In the genomic region with DNA sequence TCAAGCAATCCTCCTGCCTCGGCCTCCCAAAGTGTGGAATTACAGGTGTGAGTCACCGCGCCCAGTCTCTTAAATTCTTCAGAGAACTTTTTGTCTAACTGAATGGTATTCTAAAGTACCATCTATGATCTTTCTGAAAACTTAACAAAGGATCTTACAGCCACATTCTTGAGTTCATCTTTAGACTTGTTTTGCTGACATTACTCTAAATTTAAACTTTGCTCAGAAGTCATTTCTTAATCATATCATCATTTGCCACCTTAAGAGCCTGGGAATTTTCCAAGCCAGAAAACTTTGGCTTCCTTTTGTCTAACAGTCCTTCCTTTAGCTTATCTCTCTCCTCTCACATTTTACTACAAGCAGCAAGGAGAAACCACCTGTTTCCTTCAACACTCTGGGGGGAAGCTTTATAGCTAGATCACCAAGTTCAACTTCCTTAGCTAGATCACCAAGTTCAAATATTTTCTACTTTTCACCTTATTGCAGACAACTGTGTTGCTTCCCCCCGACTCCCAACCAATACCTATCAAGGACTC, we compare ENCODE assay signal across 1 cellular context.
TF ChIP-seq lines count a peak whose summit lies in the region.

No MANE protein-coding gene starts in this region.

TF ChIP-seq in K562, 482 proteins besides CTCF, POLR2A, EP300 and RAD21 (continued from another document and continues in another):
- TF ChIP-seq, protein P1, sequence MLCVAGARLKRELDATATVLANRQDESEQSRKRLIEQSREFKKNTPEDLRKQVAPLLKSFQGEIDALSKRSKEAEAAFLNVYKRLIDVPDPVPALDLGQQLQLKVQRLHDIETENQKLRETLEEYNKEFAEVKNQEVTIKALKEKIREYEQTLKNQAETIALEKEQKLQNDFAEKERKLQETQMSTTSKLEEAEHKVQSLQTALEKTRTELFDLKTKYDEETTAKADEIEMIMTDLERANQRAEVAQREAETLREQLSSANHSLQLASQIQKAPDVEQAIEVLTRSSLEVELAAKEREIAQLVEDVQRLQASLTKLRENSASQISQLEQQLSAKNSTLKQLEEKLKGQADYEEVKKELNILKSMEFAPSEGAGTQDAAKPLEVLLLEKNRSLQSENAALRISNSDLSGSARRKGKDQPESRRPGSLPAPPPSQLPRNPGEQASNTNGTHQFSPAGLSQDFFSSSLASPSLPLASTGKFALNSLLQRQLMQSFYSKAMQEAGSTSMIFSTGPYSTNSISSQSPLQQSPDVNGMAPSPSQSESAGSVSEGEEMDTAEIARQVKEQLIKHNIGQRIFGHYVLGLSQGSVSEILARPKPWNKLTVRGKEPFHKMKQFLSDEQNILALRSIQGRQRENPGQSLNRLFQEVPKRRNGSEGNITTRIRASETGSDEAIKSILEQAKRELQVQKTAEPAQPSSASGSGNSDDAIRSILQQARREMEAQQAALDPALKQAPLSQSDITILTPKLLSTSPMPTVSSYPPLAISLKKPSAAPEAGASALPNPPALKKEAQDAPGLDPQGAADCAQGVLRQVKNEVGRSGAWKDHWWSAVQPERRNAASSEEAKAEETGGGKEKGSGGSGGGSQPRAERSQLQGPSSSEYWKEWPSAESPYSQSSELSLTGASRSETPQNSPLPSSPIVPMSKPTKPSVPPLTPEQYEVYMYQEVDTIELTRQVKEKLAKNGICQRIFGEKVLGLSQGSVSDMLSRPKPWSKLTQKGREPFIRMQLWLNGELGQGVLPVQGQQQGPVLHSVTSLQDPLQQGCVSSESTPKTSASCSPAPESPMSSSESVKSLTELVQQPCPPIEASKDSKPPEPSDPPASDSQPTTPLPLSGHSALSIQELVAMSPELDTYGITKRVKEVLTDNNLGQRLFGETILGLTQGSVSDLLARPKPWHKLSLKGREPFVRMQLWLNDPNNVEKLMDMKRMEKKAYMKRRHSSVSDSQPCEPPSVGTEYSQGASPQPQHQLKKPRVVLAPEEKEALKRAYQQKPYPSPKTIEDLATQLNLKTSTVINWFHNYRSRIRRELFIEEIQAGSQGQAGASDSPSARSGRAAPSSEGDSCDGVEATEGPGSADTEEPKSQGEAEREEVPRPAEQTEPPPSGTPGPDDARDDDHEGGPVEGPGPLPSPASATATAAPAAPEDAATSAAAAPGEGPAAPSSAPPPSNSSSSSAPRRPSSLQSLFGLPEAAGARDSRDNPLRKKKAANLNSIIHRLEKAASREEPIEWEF (CRISPR knock-in tag; IDR thresholded peaks at IDR 0.05), result no peak
- TF ChIP-seq XRCC3 (IDR thresholded peaks at IDR 0.05) (no peak), DACH1 (IDR thresholded peaks at IDR 0.05; ENCODE audit: partially characterized antibody) (no peak), ZNF253 (CRISPR knock-in tag; conservative IDR thresholded peaks at IDR 0.05) (no peak), C11orf30 (IDR thresholded peaks at IDR 0.05; ENCODE audit: low read depth) (peak; percentile 52; the same call in 1 of the 2 replicates), RAD51 (IDR thresholded peaks at IDR 0.05; ENCODE audit: borderline replicate concordance, low read depth) (no peak), ATF7 (IDR thresholded peaks at IDR 0.05) (no peak), ELF4 (CRISPR knock-in tag; IDR thresholded peaks at IDR 0.05) (no peak), CHD1 (IDR thresholded peaks at IDR 0.05; ENCODE audit: low read length) (no peak), FUS (optimal IDR thresholded peaks at IDR 0.05; ENCODE audit: low read depth, low read length) (no peak), FOXJ2 (tag; IDR thresholded peaks at IDR 0.05) (no peak), TCF3 (CRISPR knock-in tag; IDR thresholded peaks at IDR 0.05) (peak; percentile 75), SNIP1 (IDR thresholded peaks at IDR 0.05; ENCODE audit: low read depth) (no peak), PHTF2 (CRISPR knock-in tag; IDR thresholded peaks at IDR 0.05) (no peak), ADNP (tag; IDR thresholded peaks at IDR 0.05) (no peak), ZNF316 (IDR thresholded peaks at IDR 0.05) (peak; percentile 51), ZNF23 (CRISPR knock-in tag; IDR thresholded peaks at IDR 0.05) (no peak), PTRF (tag; IDR thresholded peaks at IDR 0.05) (no peak), HDAC2 (IDR thresholded peaks at IDR 0.05) (no peak), MCM2 (IDR thresholded peaks at IDR 0.05; ENCODE audit: low read depth) (no peak), TBP (optimal IDR thresholded peaks at IDR 0.05; ENCODE audit: low read depth, low read length) (no peak), MCM7 (IDR thresholded peaks at IDR 0.05) (no peak), ARID1B (IDR thresholded peaks at IDR 0.05) (0 out of 2 replicates have a peak, but pooled peaks have one; percentile 31), SMARCE1 (IDR thresholded peaks at IDR 0.05) (no peak), ZNF311 (CRISPR knock-in tag; IDR thresholded peaks at IDR 0.05) (no peak), KDM4B (IDR thresholded peaks at IDR 0.05; ENCODE audit: borderline replicate concordance in 2 of 2, low read depth in 1 of 2) (no peak), THRAP3 (IDR thresholded peaks at IDR 0.05; ENCODE audit: borderline replicate concordance) (no peak)
- TF ChIP-seq, protein P2, sequence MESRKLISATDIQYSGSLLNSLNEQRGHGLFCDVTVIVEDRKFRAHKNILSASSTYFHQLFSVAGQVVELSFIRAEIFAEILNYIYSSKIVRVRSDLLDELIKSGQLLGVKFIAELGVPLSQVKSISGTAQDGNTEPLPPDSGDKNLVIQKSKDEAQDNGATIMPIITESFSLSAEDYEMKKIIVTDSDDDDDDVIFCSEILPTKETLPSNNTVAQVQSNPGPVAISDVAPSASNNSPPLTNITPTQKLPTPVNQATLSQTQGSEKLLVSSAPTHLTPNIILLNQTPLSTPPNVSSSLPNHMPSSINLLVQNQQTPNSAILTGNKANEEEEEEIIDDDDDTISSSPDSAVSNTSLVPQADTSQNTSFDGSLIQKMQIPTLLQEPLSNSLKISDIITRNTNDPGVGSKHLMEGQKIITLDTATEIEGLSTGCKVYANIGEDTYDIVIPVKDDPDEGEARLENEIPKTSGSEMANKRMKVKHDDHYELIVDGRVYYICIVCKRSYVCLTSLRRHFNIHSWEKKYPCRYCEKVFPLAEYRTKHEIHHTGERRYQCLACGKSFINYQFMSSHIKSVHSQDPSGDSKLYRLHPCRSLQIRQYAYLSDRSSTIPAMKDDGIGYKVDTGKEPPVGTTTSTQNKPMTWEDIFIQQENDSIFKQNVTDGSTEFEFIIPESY (CRISPR knock-in tag; IDR thresholded peaks at IDR 0.05), result no peak
- TF ChIP-seq, protein P3, sequence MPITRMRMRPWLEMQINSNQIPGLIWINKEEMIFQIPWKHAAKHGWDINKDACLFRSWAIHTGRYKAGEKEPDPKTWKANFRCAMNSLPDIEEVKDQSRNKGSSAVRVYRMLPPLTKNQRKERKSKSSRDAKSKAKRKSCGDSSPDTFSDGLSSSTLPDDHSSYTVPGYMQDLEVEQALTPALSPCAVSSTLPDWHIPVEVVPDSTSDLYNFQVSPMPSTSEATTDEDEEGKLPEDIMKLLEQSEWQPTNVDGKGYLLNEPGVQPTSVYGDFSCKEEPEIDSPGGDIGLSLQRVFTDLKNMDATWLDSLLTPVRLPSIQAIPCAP (CRISPR knock-in tag; IDR thresholded peaks at IDR 0.05; ENCODE audit: borderline replicate concordance), result no peak
- TF ChIP-seq, protein P4, sequence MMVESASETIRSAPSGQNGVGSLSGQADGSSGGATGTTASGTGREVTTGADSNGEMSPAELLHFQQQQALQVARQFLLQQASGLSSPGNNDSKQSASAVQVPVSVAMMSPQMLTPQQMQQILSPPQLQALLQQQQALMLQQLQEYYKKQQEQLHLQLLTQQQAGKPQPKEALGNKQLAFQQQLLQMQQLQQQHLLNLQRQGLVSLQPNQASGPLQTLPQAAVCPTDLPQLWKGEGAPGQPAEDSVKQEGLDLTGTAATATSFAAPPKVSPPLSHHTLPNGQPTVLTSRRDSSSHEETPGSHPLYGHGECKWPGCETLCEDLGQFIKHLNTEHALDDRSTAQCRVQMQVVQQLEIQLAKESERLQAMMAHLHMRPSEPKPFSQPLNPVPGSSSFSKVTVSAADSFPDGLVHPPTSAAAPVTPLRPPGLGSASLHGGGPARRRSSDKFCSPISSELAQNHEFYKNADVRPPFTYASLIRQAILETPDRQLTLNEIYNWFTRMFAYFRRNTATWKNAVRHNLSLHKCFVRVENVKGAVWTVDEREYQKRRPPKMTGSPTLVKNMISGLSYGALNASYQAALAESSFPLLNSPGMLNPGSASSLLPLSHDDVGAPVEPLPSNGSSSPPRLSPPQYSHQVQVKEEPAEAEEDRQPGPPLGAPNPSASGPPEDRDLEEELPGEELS (CRISPR knock-in tag; IDR thresholded peaks at IDR 0.05; ENCODE audit: borderline replicate concordance), result no peak
- TF ChIP-seq, protein P5, sequence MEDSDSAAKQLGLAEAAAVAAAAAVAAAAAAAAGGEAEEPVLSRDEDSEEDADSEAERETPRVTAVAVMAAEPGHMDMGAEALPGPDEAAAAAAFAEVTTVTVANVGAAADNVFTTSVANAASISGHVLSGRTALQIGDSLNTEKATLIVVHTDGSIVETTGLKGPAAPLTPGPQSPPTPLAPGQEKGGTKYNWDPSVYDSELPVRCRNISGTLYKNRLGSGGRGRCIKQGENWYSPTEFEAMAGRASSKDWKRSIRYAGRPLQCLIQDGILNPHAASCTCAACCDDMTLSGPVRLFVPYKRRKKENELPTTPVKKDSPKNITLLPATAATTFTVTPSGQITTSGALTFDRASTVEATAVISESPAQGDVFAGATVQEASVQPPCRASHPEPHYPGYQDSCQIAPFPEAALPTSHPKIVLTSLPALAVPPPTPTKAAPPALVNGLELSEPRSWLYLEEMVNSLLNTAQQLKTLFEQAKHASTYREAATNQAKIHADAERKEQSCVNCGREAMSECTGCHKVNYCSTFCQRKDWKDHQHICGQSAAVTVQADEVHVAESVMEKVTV (CRISPR knock-in tag; IDR thresholded peaks at IDR 0.05), result no peak
- TF ChIP-seq, protein P6, sequence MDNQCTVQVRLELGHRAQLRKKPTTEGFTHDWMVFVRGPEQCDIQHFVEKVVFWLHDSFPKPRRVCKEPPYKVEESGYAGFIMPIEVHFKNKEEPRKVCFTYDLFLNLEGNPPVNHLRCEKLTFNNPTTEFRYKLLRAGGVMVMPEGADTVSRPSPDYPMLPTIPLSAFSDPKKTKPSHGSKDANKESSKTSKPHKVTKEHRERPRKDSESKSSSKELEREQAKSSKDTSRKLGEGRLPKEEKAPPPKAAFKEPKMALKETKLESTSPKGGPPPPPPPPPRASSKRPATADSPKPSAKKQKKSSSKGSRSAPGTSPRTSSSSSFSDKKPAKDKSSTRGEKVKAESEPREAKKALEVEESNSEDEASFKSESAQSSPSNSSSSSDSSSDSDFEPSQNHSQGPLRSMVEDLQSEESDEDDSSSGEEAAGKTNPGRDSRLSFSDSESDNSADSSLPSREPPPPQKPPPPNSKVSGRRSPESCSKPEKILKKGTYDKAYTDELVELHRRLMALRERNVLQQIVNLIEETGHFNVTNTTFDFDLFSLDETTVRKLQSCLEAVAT (IDR thresholded peaks at IDR 0.05), result no peak
- TF ChIP-seq, protein P7, sequence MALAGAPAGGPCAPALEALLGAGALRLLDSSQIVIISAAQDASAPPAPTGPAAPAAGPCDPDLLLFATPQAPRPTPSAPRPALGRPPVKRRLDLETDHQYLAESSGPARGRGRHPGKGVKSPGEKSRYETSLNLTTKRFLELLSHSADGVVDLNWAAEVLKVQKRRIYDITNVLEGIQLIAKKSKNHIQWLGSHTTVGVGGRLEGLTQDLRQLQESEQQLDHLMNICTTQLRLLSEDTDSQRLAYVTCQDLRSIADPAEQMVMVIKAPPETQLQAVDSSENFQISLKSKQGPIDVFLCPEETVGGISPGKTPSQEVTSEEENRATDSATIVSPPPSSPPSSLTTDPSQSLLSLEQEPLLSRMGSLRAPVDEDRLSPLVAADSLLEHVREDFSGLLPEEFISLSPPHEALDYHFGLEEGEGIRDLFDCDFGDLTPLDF (CRISPR knock-in tag; IDR thresholded peaks at IDR 0.05), result 0 out of 2 replicates have a peak, but pooled peaks have one; percentile 32
- TF ChIP-seq, protein P8, sequence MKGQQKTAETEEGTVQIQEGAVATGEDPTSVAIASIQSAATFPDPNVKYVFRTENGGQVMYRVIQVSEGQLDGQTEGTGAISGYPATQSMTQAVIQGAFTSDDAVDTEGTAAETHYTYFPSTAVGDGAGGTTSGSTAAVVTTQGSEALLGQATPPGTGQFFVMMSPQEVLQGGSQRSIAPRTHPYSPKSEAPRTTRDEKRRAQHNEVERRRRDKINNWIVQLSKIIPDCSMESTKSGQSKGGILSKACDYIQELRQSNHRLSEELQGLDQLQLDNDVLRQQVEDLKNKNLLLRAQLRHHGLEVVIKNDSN (CRISPR knock-in tag; IDR thresholded peaks at IDR 0.05), result no peak
- TF ChIP-seq, protein P9, sequence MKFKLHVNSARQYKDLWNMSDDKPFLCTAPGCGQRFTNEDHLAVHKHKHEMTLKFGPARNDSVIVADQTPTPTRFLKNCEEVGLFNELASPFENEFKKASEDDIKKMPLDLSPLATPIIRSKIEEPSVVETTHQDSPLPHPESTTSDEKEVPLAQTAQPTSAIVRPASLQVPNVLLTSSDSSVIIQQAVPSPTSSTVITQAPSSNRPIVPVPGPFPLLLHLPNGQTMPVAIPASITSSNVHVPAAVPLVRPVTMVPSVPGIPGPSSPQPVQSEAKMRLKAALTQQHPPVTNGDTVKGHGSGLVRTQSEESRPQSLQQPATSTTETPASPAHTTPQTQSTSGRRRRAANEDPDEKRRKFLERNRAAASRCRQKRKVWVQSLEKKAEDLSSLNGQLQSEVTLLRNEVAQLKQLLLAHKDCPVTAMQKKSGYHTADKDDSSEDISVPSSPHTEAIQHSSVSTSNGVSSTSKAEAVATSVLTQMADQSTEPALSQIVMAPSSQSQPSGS (CRISPR knock-in tag; IDR thresholded peaks at IDR 0.05), result no peak
- TF ChIP-seq, protein P10, sequence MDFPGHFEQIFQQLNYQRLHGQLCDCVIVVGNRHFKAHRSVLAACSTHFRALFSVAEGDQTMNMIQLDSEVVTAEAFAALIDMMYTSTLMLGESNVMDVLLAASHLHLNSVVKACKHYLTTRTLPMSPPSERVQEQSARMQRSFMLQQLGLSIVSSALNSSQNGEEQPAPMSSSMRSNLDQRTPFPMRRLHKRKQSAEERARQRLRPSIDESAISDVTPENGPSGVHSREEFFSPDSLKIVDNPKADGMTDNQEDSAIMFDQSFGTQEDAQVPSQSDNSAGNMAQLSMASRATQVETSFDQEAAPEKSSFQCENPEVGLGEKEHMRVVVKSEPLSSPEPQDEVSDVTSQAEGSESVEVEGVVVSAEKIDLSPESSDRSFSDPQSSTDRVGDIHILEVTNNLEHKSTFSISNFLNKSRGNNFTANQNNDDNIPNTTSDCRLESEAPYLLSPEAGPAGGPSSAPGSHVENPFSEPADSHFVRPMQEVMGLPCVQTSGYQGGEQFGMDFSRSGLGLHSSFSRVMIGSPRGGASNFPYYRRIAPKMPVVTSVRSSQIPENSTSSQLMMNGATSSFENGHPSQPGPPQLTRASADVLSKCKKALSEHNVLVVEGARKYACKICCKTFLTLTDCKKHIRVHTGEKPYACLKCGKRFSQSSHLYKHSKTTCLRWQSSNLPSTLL (IDR thresholded peaks at IDR 0.05), result no peak
- TF ChIP-seq, protein P11, sequence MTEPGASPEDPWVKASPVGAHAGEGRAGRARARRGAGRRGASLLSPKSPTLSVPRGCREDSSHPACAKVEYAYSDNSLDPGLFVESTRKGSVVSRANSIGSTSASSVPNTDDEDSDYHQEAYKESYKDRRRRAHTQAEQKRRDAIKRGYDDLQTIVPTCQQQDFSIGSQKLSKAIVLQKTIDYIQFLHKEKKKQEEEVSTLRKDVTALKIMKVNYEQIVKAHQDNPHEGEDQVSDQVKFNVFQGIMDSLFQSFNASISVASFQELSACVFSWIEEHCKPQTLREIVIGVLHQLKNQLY (CRISPR knock-in tag; conservative IDR thresholded peaks at IDR 0.05), result no peak
